8 cellular contexts compared by ENCODE assay signal in genomic region chr7:17300012-17300411, GRCh38. TPM values are rescaled to one million over a fixed set of nuclear protein-coding genes. Genes with fewer than 3 reads are reported as not detected.
A peak's percentile ranks its signal among the peaks of the same experiment; 100 is the strongest.
DNase-seq lines count a peak whose midpoint lies in the region; ATAC-seq, FAIRE-seq and TF ChIP-seq lines count a peak whose summit lies in the region.

No MANE protein-coding gene starts in this region.

- H3K27ac ChIP-seq in heart left ventricle (peak overlapping the region; percentile 88 to 98 (median 96)), urinary bladder (ENCODE audit: low read depth) (peak overlapping the region; percentile 82)

- H3K9me3 ChIP-seq in heart left ventricle (no peaks in the 10 kb centered on the region), mononuclear cell (ENCODE audit: low read depth, low read length) (no peaks in the 10 kb centered on the region)

- no peak for ATAC-seq in heart left ventricle
- no peak for ATAC-seq in Right ventricle myocardium superior (ENCODE audit: poor library complexity)
- ATAC-seq in GM21576 (IDR thresholded peaks at IDR 0.05; ENCODE audit: unreplicated experiment): no peak

- no peak for TF ChIP-seq POLR2A in heart left ventricle (IDR thresholded peaks at IDR 0.05)

- H3K27me3 ChIP-seq in heart left ventricle (no peaks in the 10 kb centered on the region), bronchial epithelial cell (ENCODE audit: control insufficient read depth, insufficient read depth, low read length) (no peaks in the 10 kb centered on the region), mononuclear cell (ENCODE audit: insufficient read depth, low read length) (no peaks in the 10 kb centered on the region)

- WGBS in heart left ventricle, 4 donors: 0 to 7% (median 3%) methylated on average over 5 of the region's 5 CpGs
- 15% methylated on average over 5 of the region's 5 CpGs for WGBS in urinary bladder

- H3K4me3 ChIP-seq in heart left ventricle (peak overlapping the region; percentile 84 to 98 (median 92)), bronchial epithelial cell (ENCODE audit: low read depth, low read length) (peak overlapping the region; percentile 97), mononuclear cell (ENCODE audit: low read length) (peak overlapping the region; percentile 53), urinary bladder (ENCODE audit: low read depth, low read length) (peak overlapping the region; percentile 99)

- H3K36me3 ChIP-seq in heart left ventricle (no peaks in the 10 kb centered on the region), bronchial epithelial cell (ENCODE audit: control insufficient read depth, insufficient read depth, low read length) (no peaks in the 10 kb centered on the region), urinary bladder (ENCODE audit: insufficient read depth) (no peaks in the 10 kb centered on the region)

- H3K4me1 ChIP-seq in heart left ventricle (peaks cover 3 to 61% (median 35%) of the 10 kb centered on the region in 12 donors), mononuclear cell (ENCODE audit: insufficient read depth, low read length) (peaks cover 14% of the 10 kb centered on the region), urinary bladder (ENCODE audit: insufficient read depth) (no peaks in the 10 kb centered on the region)

- DNase-seq in heart left ventricle (no peak), Right ventricle myocardium superior (no peak), bronchial epithelial cell (ENCODE audit: low read depth) (peak; percentile 18), midbrain (lab: John Stamatoyannopoulos, UW) (no peak), NCI-H1092 (lab: John Stamatoyannopoulos, UW) (no peak)

- intact Hi-C loops in heart left ventricle (cut with DNase I) (loop anchor here in 9 of 10 donors (5.0 to 10.0 kb wide), 13 partner anchors 222 to 655 kb away; partner anchors contain the start of genes ANKMY2 (in 1 of the 9) and BZW2 (in 1 of the 9)), Right ventricle myocardium superior (cut with DNase I) (no loop called here)

- TF ChIP-seq CTCF in heart left ventricle (IDR thresholded peaks at IDR 0.05): no peak
- no peak for TF ChIP-seq CTCF in bronchial epithelial cell (IDR thresholded peaks at IDR 0.05; ENCODE audit: insufficient read depth, low read length, severe bottlenecking)

- FAIRE-seq in bronchial epithelial cell (lab: Jason Lieb, UNC): no peak

RNA-seq across cellular contexts. Expression of gene AHR, which starts 1.6 kb away (rescaled TPM):
- total RNA-seq in heart left ventricle (10 to 100 TPM; 19.5 to 84.6 (median 46.1) TPM), Right ventricle myocardium superior (27.4 TPM), bronchial epithelial cell (85.6 and 114 TPM in 2 replicates), mononuclear cell (490 TPM), urinary bladder (485 TPM)
- polyA plus RNA-seq in heart left ventricle (10 to 100 TPM in 1 of 2 donors, 1 to 10 TPM in 1; 6.0 to 12.7 TPM), urinary bladder (50.3 TPM)
